In the genomic region with DNA sequence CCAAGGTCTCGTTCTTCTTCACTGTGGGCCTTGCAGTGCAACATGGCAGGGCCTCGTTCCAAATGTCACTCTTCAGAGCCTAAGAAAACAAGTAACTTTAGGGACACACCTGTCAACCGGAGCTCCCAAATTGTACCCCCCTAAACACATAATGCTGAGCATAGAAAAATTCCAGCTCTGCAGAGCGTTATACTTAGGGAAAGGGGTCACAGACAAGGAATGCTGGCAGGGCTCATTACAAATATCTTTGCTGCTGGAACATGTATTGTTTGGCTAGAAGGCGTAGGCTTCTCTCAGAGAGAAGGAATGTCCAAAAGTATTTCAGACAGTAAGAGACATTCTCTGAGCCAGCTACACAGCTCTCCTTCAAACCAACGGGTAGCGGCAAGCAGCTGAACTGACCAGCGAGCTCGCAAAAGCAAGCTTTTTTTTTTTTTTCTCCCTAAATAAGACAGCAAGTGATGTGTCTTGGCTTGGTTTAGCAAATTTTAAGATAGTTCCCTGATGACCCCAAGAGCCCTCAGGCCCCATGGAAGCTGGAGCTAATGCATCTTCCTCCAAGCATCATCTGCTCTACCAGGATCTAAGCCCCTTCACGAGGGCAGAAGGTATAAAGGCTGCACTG, we compare ENCODE assay signal across 8 cellular contexts. TPM values are rescaled to one million over a fixed set of nuclear protein-coding genes. Genes with fewer than 3 reads are reported as not detected.
DNase-seq lines count a peak whose midpoint lies in the region; ATAC-seq and TF ChIP-seq lines count a peak whose summit lies in the region.

No MANE protein-coding gene starts in this region.

- ATAC-seq in Right ventricle myocardium superior (ENCODE audit: poor library complexity), result peak; percentile 86
- ATAC-seq in gastrocnemius medialis, result peak in 1 of 2 donors; percentile 25
- ATAC-seq in GM21515 (IDR thresholded peaks at IDR 0.05; ENCODE audit: unreplicated experiment), result no peak

- 52 to 72% (median 64%) methylated on average over 10 of the region's 10 CpGs for WGBS in adrenal gland, 4 donors

- H3K27me3 Mint-ChIP-seq in activated naive CD4-positive, alpha-beta T cell treated with anti-CD3 and anti-CD28 coated beads for 36 hours (ENCODE audit: low read depth), result no peaks in the 10 kb centered on the region

- CTCF ChIA-PET in activated naive CD4-positive, alpha-beta T cell treated with anti-CD3 and anti-CD28 coated beads for 36 hours (lab: Charles Lee), result interaction anchor here (0.6 kb wide), 1 partner anchor 51 kb away, joined by 3 read pairs; no protein-coding TSS in a partner anchor

- H3K4me3 Mint-ChIP-seq in activated naive CD4-positive, alpha-beta T cell treated with anti-CD3 and anti-CD28 coated beads for 36 hours, result no peak overlapping the region

- peak overlapping the region in 4 of 5 donors; percentile 43 to 86 (median 54) for H3K27ac ChIP-seq in adrenal gland
- H3K27ac ChIP-seq in gastrocnemius medialis, result peak overlapping the region; percentile 80 to 98 (median 82)

- TF ChIP-seq POLR2A in adrenal gland (IDR thresholded peaks at IDR 0.05) (no peak), gastrocnemius medialis (IDR thresholded peaks at IDR 0.05) (no peak)

- H3K4me1 Mint-ChIP-seq in activated naive CD4-positive, alpha-beta T cell treated with anti-CD3 and anti-CD28 coated beads for 36 hours (ENCODE audit: low read depth), result peaks cover 6% of the 10 kb centered on the region

- H3K4me3 ChIP-seq in adrenal gland (no peak overlapping the region), gastrocnemius medialis (no peak overlapping the region)

- H3K36me3 Mint-ChIP-seq in activated naive CD4-positive, alpha-beta T cell treated with anti-CD3 and anti-CD28 coated beads for 36 hours (ENCODE audit: low read depth), result peaks cover 5% of the 10 kb centered on the region

- in situ Hi-C loops in gastrocnemius medialis (cut with MboI; ENCODE audit: low sequenced_read_pairs in 4 of 4), result no loop called here

- H3K9me3 Mint-ChIP-seq in activated naive CD4-positive, alpha-beta T cell treated with anti-CD3 and anti-CD28 coated beads for 36 hours, result no peaks in the 10 kb centered on the region

- intact Hi-C loops in adrenal gland (cut with DNase I), result no loop called here
- intact Hi-C loops in Right ventricle myocardium superior (cut with DNase I), result no loop called here
- intact Hi-C loops in gastrocnemius medialis (cut with DNase I; ENCODE audit: low total_unique reads), result no loop called here
- intact Hi-C loops in activated naive CD4-positive, alpha-beta T cell treated with anti-CD3 and anti-CD28 coated beads for 36 hours (cut with micrococcal nuclease), result no loop called here

- TF ChIP-seq CTCF in adrenal gland (IDR thresholded peaks at IDR 0.05), result no peak
- TF ChIP-seq CTCF in gastrocnemius medialis (IDR thresholded peaks at IDR 0.05 in 4 of 5, conservative IDR thresholded peaks at IDR 0.05 in 1 of 5), result no peak

- H3K9me3 ChIP-seq in adrenal gland (replicated peaks in 1 of 3) (no peaks in the 10 kb centered on the region), gastrocnemius medialis (no peaks in the 10 kb centered on the region)

- DNase-seq in ELF-1 (ENCODE audit: low read depth, low spot score) (peak; percentile 46), adrenal gland (peak in 2 of 7 donors; percentile 29 to 31), Right ventricle myocardium superior (no peak), gastrocnemius medialis (no peak), NCI-H1417 (lab: John Stamatoyannopoulos, UW) (no peak)
- DNase-seq in activated naive CD4-positive, alpha-beta T cell treated with anti-CD3 and anti-CD28 coated beads for 36 hours, result no peak
- DNase-seq in activated CD4-positive, alpha-beta T cell treated with anti-CD3 and anti-CD28 coated beads, Interleukin-2, amount 50 U/mL, for 48 hours, result no peak

- no peaks in the 10 kb centered on the region for H3K27me3 ChIP-seq in adrenal gland
- no peaks in the 10 kb centered on the region for H3K27me3 ChIP-seq in gastrocnemius medialis

- H3K36me3 ChIP-seq in adrenal gland (replicated peaks in 1 of 2) (peaks cover 0 to 34% of the 10 kb centered on the region in 2 donors), gastrocnemius medialis (peaks cover 0 to 29% of the 10 kb centered on the region in 2 donors)

- H3K4me1 ChIP-seq in adrenal gland (replicated peaks in 1 of 2), result peaks cover 8 to 54% of the 10 kb centered on the region in 2 donors
- H3K4me1 ChIP-seq in gastrocnemius medialis, result peaks cover 66 to 70% of the 10 kb centered on the region in 2 donors

- H3K27ac Mint-ChIP-seq in activated naive CD4-positive, alpha-beta T cell treated with anti-CD3 and anti-CD28 coated beads for 36 hours, result no peak overlapping the region

RNA-seq across cellular contexts. Expression of gene SSH1, which starts 24.5 kb away (rescaled TPM):
- total RNA-seq in adrenal gland (10 to 100 TPM; 12.8 to 40.1 (median 24.9) TPM), Right ventricle myocardium superior (26.3 TPM), gastrocnemius medialis (10 to 100 TPM; 19.6 to 33.6 (median 22.8) TPM)
- polyA plus RNA-seq in adrenal gland, result 1 to 10 TPM; 5.3 to 9.4 (median 7.8) TPM
- total RNA-seq in activated naive CD4-positive, alpha-beta T cell treated with anti-CD3 and anti-CD28 coated beads for 36 hours, result 10 to 100 TPM in 1 of 2 experiments, 1 to 10 TPM in 1; 8.7 to 11.1 TPM

RNA-seq across cellular contexts. Expression of gene DAO, which starts 47.0 kb away (rescaled TPM):
- not detected for total RNA-seq in adrenal gland
- polyA plus RNA-seq in adrenal gland, result not detected
- total RNA-seq in Right ventricle myocardium superior, result not detected
- not detected for total RNA-seq in gastrocnemius medialis
- total RNA-seq in activated naive CD4-positive, alpha-beta T cell treated with anti-CD3 and anti-CD28 coated beads for 36 hours, result not detected
